Comparison of ENCODE assay signal across 2 cellular contexts in the genomic region with DNA sequence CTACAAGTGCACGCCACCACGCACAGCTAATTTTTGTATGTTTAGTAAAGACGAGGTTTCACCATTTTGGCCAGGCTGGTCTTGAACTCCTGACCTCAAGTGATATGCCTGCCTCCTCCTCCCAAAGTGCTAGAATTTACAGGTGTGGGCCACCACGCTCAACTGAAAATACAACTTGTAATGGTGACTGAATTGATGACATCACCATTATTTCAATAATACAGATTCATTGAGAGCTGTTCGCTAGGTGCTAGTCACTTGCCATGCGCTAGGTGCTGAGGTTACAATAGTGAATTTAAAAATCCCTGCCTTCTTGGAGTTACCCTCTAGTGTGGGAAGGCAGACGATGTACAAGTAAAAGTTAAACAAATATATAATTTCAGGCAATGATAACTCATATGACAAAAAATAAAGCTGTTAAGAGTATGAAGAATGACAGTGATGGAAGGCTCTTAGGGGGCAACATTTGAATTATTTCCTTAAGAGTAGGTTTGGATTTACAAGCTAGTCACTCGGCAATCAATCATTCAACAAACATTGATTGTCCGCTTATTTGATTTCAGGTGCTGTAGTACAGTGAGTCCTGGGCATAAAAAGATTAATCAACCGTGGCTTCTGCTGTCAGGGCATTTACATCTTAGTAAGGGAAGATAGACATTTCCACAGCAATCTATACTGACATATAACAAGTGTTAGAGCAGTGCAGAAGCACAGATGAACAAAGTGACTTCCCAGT.
TF ChIP-seq lines count a peak whose summit lies in the region.

No MANE protein-coding gene starts in this region.

TF ChIP-seq in IMR-90, 13 proteins besides CTCF, POLR2A, EP300 and RAD21:
- TF ChIP-seq CHD1 (IDR thresholded peaks at IDR 0.05; ENCODE audit: low read depth, low read length) (no peak), FOS (IDR thresholded peaks at IDR 0.05; ENCODE audit: low read depth, low read length) (no peak), MXI1 (IDR thresholded peaks at IDR 0.05; ENCODE audit: borderline replicate concordance, low read depth, low read length) (no peak), BHLHE40 (IDR thresholded peaks at IDR 0.05; ENCODE audit: low read depth, low read length) (no peak), CEBPB (IDR thresholded peaks at IDR 0.05; ENCODE audit: low read depth, low read length) (no peak), RFX5 (IDR thresholded peaks at IDR 0.05; ENCODE audit: low read depth, low read length) (no peak), MAZ (IDR thresholded peaks at IDR 0.05; ENCODE audit: borderline replicate concordance, low read depth, low read length) (no peak), RCOR1 (IDR thresholded peaks at IDR 0.05; ENCODE audit: insufficient replicate concordance, low read length) (no peak), SMC3 (IDR thresholded peaks at IDR 0.05; ENCODE audit: low read depth, low read length) (no peak), MAFK (IDR thresholded peaks at IDR 0.05; ENCODE audit: low read depth, low read length) (no peak), NFE2L2 (IDR thresholded peaks at IDR 0.05; ENCODE audit: low read depth, low read length) (no peak)
- TF ChIP-seq, protein P1, sequence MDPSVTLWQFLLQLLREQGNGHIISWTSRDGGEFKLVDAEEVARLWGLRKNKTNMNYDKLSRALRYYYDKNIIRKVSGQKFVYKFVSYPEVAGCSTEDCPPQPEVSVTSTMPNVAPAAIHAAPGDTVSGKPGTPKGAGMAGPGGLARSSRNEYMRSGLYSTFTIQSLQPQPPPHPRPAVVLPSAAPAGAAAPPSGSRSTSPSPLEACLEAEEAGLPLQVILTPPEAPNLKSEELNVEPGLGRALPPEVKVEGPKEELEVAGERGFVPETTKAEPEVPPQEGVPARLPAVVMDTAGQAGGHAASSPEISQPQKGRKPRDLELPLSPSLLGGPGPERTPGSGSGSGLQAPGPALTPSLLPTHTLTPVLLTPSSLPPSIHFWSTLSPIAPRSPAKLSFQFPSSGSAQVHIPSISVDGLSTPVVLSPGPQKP (IDR thresholded peaks at IDR 0.05; ENCODE audit: borderline replicate concordance, low read depth, low read length) = no peak
- TF ChIP-seq, protein P2, sequence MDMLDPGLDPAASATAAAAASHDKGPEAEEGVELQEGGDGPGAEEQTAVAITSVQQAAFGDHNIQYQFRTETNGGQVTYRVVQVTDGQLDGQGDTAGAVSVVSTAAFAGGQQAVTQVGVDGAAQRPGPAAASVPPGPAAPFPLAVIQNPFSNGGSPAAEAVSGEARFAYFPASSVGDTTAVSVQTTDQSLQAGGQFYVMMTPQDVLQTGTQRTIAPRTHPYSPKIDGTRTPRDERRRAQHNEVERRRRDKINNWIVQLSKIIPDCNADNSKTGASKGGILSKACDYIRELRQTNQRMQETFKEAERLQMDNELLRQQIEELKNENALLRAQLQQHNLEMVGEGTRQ (IDR thresholded peaks at IDR 0.05; ENCODE audit: low read depth, low read length) = no peak

TF ChIP-seq in GM12878, 131 proteins besides CTCF, POLR2A, EP300 and RAD21:
- TF ChIP-seq ATF7 (IDR thresholded peaks at IDR 0.05; ENCODE audit: low read depth) = peak; percentile 38; the same call in 1 of the 2 replicates
- TF ChIP-seq, protein P3, sequence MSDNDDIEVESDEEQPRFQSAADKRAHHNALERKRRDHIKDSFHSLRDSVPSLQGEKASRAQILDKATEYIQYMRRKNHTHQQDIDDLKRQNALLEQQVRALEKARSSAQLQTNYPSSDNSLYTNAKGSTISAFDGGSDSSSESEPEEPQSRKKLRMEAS (IDR thresholded peaks at IDR 0.05; ENCODE audit: low read depth, low read length) = no peak
- TF ChIP-seq GABPA (IDR thresholded peaks at IDR 0.05; ENCODE audit: low read depth) = no peak
